In the genomic region with DNA sequence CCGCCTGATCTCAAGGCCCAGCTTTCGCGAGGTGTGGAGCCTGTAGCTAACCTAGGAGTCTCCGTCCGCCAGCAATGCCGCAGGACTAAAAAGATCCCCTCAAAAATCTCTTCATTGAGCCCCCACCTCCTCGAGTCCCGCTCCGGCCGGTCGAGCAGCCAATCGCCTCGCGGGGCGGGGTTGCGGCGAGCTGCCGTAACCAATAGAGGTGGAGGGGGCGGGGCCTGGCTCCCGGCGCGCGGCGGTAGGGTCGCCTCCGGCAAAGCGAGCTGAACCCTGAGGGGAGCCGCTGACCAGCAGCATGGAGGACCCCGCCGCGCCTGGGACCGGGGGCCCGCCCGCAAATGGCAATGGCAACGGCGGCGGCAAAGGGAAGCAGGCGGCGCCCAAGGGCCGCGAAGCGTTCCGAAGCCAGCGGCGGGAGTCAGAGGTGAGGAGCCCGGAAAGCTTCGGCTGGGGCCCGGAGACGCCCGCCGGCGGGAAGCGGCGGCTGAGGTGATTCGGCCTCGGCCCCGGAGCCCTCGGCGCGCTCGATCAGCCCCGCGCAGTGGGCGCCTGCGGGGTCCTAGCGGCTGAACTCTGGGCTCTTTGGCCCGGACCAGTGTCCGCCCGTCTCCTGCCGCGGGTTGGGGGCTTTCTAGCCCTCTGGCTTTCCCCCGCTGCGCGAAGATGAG, we compare ENCODE assay signal across 8 cellular contexts. TPM values are rescaled to one million over a fixed set of nuclear protein-coding genes. Genes with fewer than 3 reads are reported as not detected.
DNase-seq lines count a peak whose midpoint lies in the region; ATAC-seq and TF ChIP-seq lines count a peak whose summit lies in the region.

A gene with protein sequence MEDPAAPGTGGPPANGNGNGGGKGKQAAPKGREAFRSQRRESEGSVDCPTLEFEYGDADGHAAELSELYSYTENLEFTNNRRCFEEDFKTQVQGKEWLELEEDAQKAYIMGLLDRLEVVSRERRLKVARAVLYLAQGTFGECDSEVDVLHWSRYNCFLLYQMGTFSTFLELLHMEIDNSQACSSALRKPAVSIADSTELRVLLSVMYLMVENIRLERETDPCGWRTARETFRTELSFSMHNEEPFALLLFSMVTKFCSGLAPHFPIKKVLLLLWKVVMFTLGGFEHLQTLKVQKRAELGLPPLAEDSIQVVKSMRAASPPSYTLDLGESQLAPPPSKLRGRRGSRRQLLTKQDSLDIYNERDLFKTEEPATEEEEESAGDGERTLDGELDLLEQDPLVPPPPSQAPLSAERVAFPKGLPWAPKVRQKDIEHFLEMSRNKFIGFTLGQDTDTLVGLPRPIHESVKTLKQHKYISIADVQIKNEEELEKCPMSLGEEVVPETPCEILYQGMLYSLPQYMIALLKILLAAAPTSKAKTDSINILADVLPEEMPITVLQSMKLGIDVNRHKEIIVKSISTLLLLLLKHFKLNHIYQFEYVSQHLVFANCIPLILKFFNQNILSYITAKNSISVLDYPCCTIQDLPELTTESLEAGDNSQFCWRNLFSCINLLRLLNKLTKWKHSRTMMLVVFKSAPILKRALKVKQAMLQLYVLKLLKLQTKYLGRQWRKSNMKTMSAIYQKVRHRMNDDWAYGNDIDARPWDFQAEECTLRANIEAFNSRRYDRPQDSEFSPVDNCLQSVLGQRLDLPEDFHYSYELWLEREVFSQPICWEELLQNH (plus strand): TSS at position 261 of the 674 bp plus-strand sequence. CDS start 41 bp downstream, at position 302.

- H3K4me1 ChIP-seq in breast epithelium, result peaks cover 0 to 3% of the 10 kb centered on the region in 2 donors

- no peaks in the 10 kb centered on the region for H3K9me3 ChIP-seq in breast epithelium

- ATAC-seq in GM18909 (IDR thresholded peaks at IDR 0.05; ENCODE audit: poor library complexity, unreplicated experiment), result peak; percentile 96
- peak; percentile 97 for ATAC-seq in HG03139 (IDR thresholded peaks at IDR 0.05; ENCODE audit: unreplicated experiment)

- no peak for TF ChIP-seq CTCF in AG09309 (IDR thresholded peaks at IDR 0.05; ENCODE audit: control insufficient read depth, insufficient read depth, low read depth, low read length, missing control alignments)
- TF ChIP-seq CTCF in VCaP (conservative IDR thresholded peaks at IDR 0.05), result no peak
- no peak for TF ChIP-seq CTCF in breast epithelium (IDR thresholded peaks at IDR 0.05)

- H3K4me3 ChIP-seq in AG09309 (ENCODE audit: control insufficient read depth, low read depth, low read length) (peak within 1 kb of the TSS; percentile 71), breast epithelium (peak within 1 kb of the TSS; percentile 51 to 79 (median 75))

- H3K27ac ChIP-seq in VCaP (peak within 1 kb of the TSS; percentile 52; the same call in 1 of the 2 replicates), breast epithelium (peak within 1 kb of the TSS; percentile 9 to 45)

- no peak for DNase-seq in AG09309 (ENCODE audit: low read depth)
- peak; percentile 87 for DNase-seq in NCI-H2196 (lab: John Stamatoyannopoulos, UW; ENCODE audit: unreplicated experiment)
- DNase-seq in breast epithelium (ENCODE audit: low spot score in 2 of 2), result peak; percentile 76 to 83
- DNase-seq in iPS-NIHi7 (ENCODE audit: extremely low spot score), result peak; percentile 97
- DNase-seq in smooth muscle cell of the brain vasculature (ENCODE audit: low read depth, low spot score), result peak; percentile 36

- no peaks in the 10 kb centered on the region for H3K36me3 ChIP-seq in breast epithelium

- no peak for TF ChIP-seq POLR2A in breast epithelium (IDR thresholded peaks at IDR 0.05)

- intact Hi-C loops in breast epithelium (cut with DNase I; ENCODE audit: low total_unique reads), result no loop called here

- H3K27me3 ChIP-seq in breast epithelium, result no peaks in the 10 kb centered on the region

RNA-seq across cellular contexts. Expression of the gene that starts here (rescaled TPM):
- total RNA-seq in breast epithelium, result 1 to 10 TPM in 2 of 3 donors, under 1 TPM in 1; under 0.01 to 1.9 (median 1.8) TPM
